In genomic region chr1:163561570-163562295, GRCh38 we compare ENCODE assay signal across 10 cellular contexts.
DNase-seq lines count a peak whose midpoint lies in the region; ATAC-seq and TF ChIP-seq lines count a peak whose summit lies in the region.
"Had no signal": no experiment of that assay in that cellular context is flagged by ENCODE, and none has a peak within 500 bp of the region (broad histone marks: within the 10 kb centered on the region; RNA-seq: fewer than 3 reads in every experiment).

No MANE protein-coding gene starts in this region.

- no peaks in the 10 kb centered on the region for H3K9me3 ChIP-seq in OCI-LY3 (ENCODE audit: insufficient read depth, low read length)
- no peaks in the 10 kb centered on the region for H3K9me3 ChIP-seq in naive thymus-derived CD4-positive, alpha-beta T cell (ENCODE audit: control insufficient read depth in 2 of 3, low read length in 3 of 3)
- H3K9me3 ChIP-seq: BLaER1 treated with 17β-estradiol and CSF1 and Interleukin-3, amounts not matched to agents 10 nM and 100 nM had no signal

- H3K9me3 Mint-ChIP-seq in naive thymus-derived CD4-positive, alpha-beta T cell: peaks cover 0 to 5% (median 1%) of the 10 kb centered on the region in 11 donors
- H3K9me3 Mint-ChIP-seq in T-helper 2 cell treated with Interferon-gamma antibody and Interleukin-4, amounts not matched to agents 5 μg/mL and 100 μg/mL, for 36 hours: no peaks in the 10 kb centered on the region

- peak; percentile 16 for DNase-seq in NCI-H2196 (lab: John Stamatoyannopoulos, UW; ENCODE audit: unreplicated experiment)
- no peak for DNase-seq in NCI-H2196 treated with DMSO at 0.1 percent for 48 hours (lab: John Stamatoyannopoulos, UW; ENCODE audit: unreplicated experiment)
- DNase-seq in foreskin keratinocyte: peak in 1 of 2 donors; percentile 13
- peak; percentile 6 for DNase-seq in stromal cell of bone marrow (ENCODE audit: low read depth)
- no peak for DNase-seq in naive thymus-derived CD4-positive, alpha-beta T cell
- DNase-seq in T-helper 2 cell treated with Interferon-gamma antibody and Interleukin-4, amounts not matched to agents 5 μg/mL and 100 μg/mL, for 36 hours (ENCODE audit: low spot score): no peak
- DNase-seq: amygdala had no signal

- H3K4me3 Mint-ChIP-seq in naive thymus-derived CD4-positive, alpha-beta T cell: no peak overlapping the region
- no peak overlapping the region for H3K4me3 Mint-ChIP-seq in T-helper 2 cell treated with Interferon-gamma antibody and Interleukin-4, amounts not matched to agents 5 μg/mL and 100 μg/mL, for 36 hours

- H3K36me3 Mint-ChIP-seq in naive thymus-derived CD4-positive, alpha-beta T cell: no peaks in the 10 kb centered on the region
- H3K36me3 Mint-ChIP-seq in T-helper 2 cell treated with Interferon-gamma antibody and Interleukin-4, amounts not matched to agents 5 μg/mL and 100 μg/mL, for 36 hours (ENCODE audit: low read depth): no peaks in the 10 kb centered on the region

- H3K27me3 ChIP-seq in OCI-LY3 (ENCODE audit: low read depth, low read length): peaks cover 4% of the 10 kb centered on the region; the same call in 1 of the 2 replicates
- H3K27me3 ChIP-seq in foreskin keratinocyte: no peaks in the 10 kb centered on the region
- no peaks in the 10 kb centered on the region for H3K27me3 ChIP-seq in naive thymus-derived CD4-positive, alpha-beta T cell (ENCODE audit: control insufficient read depth in 2 of 2, insufficient read depth in 2 of 2, low read length in 2 of 2)
- H3K27me3 ChIP-seq: BLaER1 treated with 17β-estradiol and CSF1 and Interleukin-3, amounts not matched to agents 10 nM and 100 nM had no signal

- CTCF ChIA-PET in naive thymus-derived CD4-positive, alpha-beta T cell (lab: Charles Lee): no interaction called here

- H3K4me1 ChIP-seq in OCI-LY3 (ENCODE audit: low read length) (no peaks in the 10 kb centered on the region), foreskin keratinocyte (no peaks in the 10 kb centered on the region)
- no peaks in the 10 kb centered on the region for H3K4me1 ChIP-seq in naive thymus-derived CD4-positive, alpha-beta T cell (ENCODE audit: control insufficient read depth in 2 of 2, insufficient read depth in 2 of 2, low read length in 2 of 2)
- H3K4me1 ChIP-seq: BLaER1 treated with 17β-estradiol and CSF1 and Interleukin-3, amounts not matched to agents 10 nM and 100 nM had no signal

- no peaks in the 10 kb centered on the region for H3K4me1 Mint-ChIP-seq in naive thymus-derived CD4-positive, alpha-beta T cell
- H3K4me1 Mint-ChIP-seq in T-helper 2 cell treated with Interferon-gamma antibody and Interleukin-4, amounts not matched to agents 5 μg/mL and 100 μg/mL, for 36 hours (ENCODE audit: low read depth): no peaks in the 10 kb centered on the region

- POLR2A ChIA-PET in naive thymus-derived CD4-positive, alpha-beta T cell (lab: Charles Lee): no interaction called here

- peaks cover 0 to 3% (median 0%) of the 10 kb centered on the region in 5 donors for H3K27me3 Mint-ChIP-seq in naive thymus-derived CD4-positive, alpha-beta T cell
- no peaks in the 10 kb centered on the region for H3K27me3 Mint-ChIP-seq in T-helper 2 cell treated with Interferon-gamma antibody and Interleukin-4, amounts not matched to agents 5 μg/mL and 100 μg/mL, for 36 hours (ENCODE audit: low read depth)

- ATAC-seq in foreskin keratinocyte: no peak
- ATAC-seq in naive thymus-derived CD4-positive, alpha-beta T cell: no peak
- no peak for ATAC-seq in HG02678 (IDR thresholded peaks at IDR 0.05; ENCODE audit: unreplicated experiment)

- no peak overlapping the region for H3K4me3 ChIP-seq in OCI-LY3 (ENCODE audit: low read length)
- H3K4me3 ChIP-seq in naive thymus-derived CD4-positive, alpha-beta T cell (ENCODE audit: low read length): no peak overlapping the region
- H3K4me3 ChIP-seq: BLaER1 treated with 17β-estradiol and CSF1 and Interleukin-3, amounts not matched to agents 10 nM and 100 nM had no signal

- H4K20me1 ChIP-seq in OCI-LY3 (ENCODE audit: insufficient read depth, low read length): no peaks in the 10 kb centered on the region
- H4K20me1 ChIP-seq: BLaER1 treated with 17β-estradiol and CSF1 and Interleukin-3, amounts not matched to agents 10 nM and 100 nM had no signal

- no peak overlapping the region for H3K9ac ChIP-seq in OCI-LY3 (ENCODE audit: low read length)
- H3K9ac ChIP-seq: BLaER1 treated with 17β-estradiol and CSF1 and Interleukin-3, amounts not matched to agents 10 nM and 100 nM had no signal

- no peaks in the 10 kb centered on the region for H3K79me2 ChIP-seq in OCI-LY3 (ENCODE audit: low read length)

- H3K4me2 ChIP-seq in OCI-LY3 (ENCODE audit: low read length): no peak overlapping the region
- H3K4me2 ChIP-seq: BLaER1 treated with 17β-estradiol and CSF1 and Interleukin-3, amounts not matched to agents 10 nM and 100 nM had no signal

- intact Hi-C loops in naive thymus-derived CD4-positive, alpha-beta T cell (cut with micrococcal nuclease): no loop called here

- H3K36me3 ChIP-seq in OCI-LY3 (replicated peaks; ENCODE audit: low read depth, low read length): no peaks in the 10 kb centered on the region
- no peaks in the 10 kb centered on the region for H3K36me3 ChIP-seq in naive thymus-derived CD4-positive, alpha-beta T cell (ENCODE audit: control insufficient read depth in 2 of 3, insufficient read depth in 3 of 3, low read length in 3 of 3)
- H3K36me3 ChIP-seq: BLaER1 treated with 17β-estradiol and CSF1 and Interleukin-3, amounts not matched to agents 10 nM and 100 nM had no signal

- TF ChIP-seq CTCF in OCI-LY3 (IDR thresholded peaks at IDR 0.05; ENCODE audit: low read depth, low read length): peak; percentile 50
- peak; percentile 44 for TF ChIP-seq CTCF in foreskin keratinocyte (conservative IDR thresholded peaks at IDR 0.05)

- H3K27ac ChIP-seq in OCI-LY3 (ENCODE audit: low read length): no peak overlapping the region
- H3K27ac ChIP-seq in foreskin keratinocyte: no peak overlapping the region
- H3K27ac ChIP-seq in naive thymus-derived CD4-positive, alpha-beta T cell (ENCODE audit: low read depth, low read length): no peak overlapping the region
- H3K27ac ChIP-seq: BLaER1 treated with 17β-estradiol and CSF1 and Interleukin-3, amounts not matched to agents 10 nM and 100 nM had no signal

- H3K27ac Mint-ChIP-seq in naive thymus-derived CD4-positive, alpha-beta T cell: no peak overlapping the region
- H3K27ac Mint-ChIP-seq in T-helper 2 cell treated with Interferon-gamma antibody and Interleukin-4, amounts not matched to agents 5 μg/mL and 100 μg/mL, for 36 hours: no peak overlapping the region

- H2AFZ ChIP-seq in OCI-LY3 (ENCODE audit: low read depth, low read length): no peak overlapping the region

Comparison
In these comparisons a context has a peak if more than half of its experiments do, and no peak if none do; other contexts are left out.
1. DNase-seq: peak in NCI-H2196 (single experiment) and stromal cell of bone marrow (single experiment); none in NCI-H2196 treated with DMSO at 0.1 percent for 48 hours (single experiment), naive thymus-derived CD4-positive, alpha-beta T cell (0 of 9) and T-helper 2 cell treated with Interferon-gamma antibody and Interleukin-4, amounts not matched to agents 5 μg/mL and 100 μg/mL, for 36 hours (single experiment).